2 cellular contexts compared by ENCODE assay signal in the genomic region with DNA sequence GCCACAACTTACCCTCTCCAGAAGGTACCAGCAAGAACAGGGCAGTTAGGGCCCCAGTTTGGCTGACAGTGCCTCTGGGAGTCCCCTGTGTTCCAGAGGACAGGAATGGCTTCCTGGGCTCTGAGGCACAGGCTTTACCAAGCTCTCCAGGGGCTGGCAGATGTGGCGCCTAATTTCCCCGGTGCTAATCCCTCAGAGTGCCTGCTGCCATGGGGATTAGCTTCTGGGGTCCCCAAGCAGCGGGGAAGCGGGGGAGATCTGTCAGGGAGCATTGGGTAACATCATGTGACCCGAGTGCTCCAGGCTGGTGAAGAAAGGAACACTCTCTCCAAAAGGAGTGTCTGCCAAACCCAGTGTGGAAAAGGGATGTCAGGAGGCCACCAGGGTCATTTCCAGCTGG.
TF ChIP-seq lines count a peak whose summit lies in the region.

A gene with protein sequence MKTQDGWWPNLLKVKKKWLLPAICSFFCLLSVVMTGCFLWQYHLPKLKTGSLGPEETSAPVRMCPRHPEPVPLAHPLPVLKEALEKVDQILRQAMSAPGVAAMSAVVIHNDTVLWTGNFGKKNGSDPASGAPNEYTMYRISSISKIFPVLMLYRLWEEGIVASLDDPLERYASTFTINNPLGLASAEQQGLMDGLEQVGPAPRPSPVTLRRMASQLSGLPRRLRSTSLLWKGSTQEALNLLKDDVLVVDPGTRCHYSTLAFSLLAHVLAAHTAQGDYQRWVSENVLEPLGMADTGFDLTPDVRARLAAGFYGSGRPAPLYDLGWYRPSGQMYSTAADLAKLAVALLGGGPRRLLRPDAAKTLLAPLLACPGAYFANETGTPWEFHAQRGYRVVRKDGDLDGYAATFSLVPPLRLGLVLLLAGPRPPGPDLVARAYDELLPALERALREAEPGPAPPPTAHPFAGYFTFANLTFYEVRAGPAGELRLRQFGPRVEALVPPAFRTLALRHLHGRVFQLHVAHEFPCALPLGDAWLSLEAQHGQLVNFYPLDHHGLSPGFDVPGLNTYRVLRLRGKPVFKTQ (minus strand): TSS at position 107 of the 400 bp plus-strand sequence. CDS start 550 bp downstream, outside the sequence.

TF ChIP-seq in GM23338, 12 proteins besides CTCF, POLR2A, EP300 and RAD21 (continues in another document):
- TF ChIP-seq EZH2 (IDR thresholded peaks at IDR 0.05; ENCODE audit: low read depth, unreplicated experiment): no peak
- TF ChIP-seq EZH2phosphoT487 (IDR thresholded peaks at IDR 0.05; ENCODE audit: unreplicated experiment): no peak
- TF ChIP-seq, protein P1, sequence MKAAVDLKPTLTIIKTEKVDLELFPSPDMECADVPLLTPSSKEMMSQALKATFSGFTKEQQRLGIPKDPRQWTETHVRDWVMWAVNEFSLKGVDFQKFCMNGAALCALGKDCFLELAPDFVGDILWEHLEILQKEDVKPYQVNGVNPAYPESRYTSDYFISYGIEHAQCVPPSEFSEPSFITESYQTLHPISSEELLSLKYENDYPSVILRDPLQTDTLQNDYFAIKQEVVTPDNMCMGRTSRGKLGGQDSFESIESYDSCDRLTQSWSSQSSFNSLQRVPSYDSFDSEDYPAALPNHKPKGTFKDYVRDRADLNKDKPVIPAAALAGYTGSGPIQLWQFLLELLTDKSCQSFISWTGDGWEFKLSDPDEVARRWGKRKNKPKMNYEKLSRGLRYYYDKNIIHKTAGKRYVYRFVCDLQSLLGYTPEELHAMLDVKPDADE (IDR thresholded peaks at IDR 0.05): no peak
- TF ChIP-seq, protein P2, sequence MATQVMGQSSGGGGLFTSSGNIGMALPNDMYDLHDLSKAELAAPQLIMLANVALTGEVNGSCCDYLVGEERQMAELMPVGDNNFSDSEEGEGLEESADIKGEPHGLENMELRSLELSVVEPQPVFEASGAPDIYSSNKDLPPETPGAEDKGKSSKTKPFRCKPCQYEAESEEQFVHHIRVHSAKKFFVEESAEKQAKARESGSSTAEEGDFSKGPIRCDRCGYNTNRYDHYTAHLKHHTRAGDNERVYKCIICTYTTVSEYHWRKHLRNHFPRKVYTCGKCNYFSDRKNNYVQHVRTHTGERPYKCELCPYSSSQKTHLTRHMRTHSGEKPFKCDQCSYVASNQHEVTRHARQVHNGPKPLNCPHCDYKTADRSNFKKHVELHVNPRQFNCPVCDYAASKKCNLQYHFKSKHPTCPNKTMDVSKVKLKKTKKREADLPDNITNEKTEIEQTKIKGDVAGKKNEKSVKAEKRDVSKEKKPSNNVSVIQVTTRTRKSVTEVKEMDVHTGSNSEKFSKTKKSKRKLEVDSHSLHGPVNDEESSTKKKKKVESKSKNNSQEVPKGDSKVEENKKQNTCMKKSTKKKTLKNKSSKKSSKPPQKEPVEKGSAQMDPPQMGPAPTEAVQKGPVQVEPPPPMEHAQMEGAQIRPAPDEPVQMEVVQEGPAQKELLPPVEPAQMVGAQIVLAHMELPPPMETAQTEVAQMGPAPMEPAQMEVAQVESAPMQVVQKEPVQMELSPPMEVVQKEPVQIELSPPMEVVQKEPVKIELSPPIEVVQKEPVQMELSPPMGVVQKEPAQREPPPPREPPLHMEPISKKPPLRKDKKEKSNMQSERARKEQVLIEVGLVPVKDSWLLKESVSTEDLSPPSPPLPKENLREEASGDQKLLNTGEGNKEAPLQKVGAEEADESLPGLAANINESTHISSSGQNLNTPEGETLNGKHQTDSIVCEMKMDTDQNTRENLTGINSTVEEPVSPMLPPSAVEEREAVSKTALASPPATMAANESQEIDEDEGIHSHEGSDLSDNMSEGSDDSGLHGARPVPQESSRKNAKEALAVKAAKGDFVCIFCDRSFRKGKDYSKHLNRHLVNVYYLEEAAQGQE (IDR thresholded peaks at IDR 0.05; ENCODE audit: unreplicated experiment): no peak
- TF ChIP-seq ZNF114 (CRISPR knock-in tag; IDR thresholded peaks at IDR 0.05): no peak
- TF ChIP-seq, protein P3, sequence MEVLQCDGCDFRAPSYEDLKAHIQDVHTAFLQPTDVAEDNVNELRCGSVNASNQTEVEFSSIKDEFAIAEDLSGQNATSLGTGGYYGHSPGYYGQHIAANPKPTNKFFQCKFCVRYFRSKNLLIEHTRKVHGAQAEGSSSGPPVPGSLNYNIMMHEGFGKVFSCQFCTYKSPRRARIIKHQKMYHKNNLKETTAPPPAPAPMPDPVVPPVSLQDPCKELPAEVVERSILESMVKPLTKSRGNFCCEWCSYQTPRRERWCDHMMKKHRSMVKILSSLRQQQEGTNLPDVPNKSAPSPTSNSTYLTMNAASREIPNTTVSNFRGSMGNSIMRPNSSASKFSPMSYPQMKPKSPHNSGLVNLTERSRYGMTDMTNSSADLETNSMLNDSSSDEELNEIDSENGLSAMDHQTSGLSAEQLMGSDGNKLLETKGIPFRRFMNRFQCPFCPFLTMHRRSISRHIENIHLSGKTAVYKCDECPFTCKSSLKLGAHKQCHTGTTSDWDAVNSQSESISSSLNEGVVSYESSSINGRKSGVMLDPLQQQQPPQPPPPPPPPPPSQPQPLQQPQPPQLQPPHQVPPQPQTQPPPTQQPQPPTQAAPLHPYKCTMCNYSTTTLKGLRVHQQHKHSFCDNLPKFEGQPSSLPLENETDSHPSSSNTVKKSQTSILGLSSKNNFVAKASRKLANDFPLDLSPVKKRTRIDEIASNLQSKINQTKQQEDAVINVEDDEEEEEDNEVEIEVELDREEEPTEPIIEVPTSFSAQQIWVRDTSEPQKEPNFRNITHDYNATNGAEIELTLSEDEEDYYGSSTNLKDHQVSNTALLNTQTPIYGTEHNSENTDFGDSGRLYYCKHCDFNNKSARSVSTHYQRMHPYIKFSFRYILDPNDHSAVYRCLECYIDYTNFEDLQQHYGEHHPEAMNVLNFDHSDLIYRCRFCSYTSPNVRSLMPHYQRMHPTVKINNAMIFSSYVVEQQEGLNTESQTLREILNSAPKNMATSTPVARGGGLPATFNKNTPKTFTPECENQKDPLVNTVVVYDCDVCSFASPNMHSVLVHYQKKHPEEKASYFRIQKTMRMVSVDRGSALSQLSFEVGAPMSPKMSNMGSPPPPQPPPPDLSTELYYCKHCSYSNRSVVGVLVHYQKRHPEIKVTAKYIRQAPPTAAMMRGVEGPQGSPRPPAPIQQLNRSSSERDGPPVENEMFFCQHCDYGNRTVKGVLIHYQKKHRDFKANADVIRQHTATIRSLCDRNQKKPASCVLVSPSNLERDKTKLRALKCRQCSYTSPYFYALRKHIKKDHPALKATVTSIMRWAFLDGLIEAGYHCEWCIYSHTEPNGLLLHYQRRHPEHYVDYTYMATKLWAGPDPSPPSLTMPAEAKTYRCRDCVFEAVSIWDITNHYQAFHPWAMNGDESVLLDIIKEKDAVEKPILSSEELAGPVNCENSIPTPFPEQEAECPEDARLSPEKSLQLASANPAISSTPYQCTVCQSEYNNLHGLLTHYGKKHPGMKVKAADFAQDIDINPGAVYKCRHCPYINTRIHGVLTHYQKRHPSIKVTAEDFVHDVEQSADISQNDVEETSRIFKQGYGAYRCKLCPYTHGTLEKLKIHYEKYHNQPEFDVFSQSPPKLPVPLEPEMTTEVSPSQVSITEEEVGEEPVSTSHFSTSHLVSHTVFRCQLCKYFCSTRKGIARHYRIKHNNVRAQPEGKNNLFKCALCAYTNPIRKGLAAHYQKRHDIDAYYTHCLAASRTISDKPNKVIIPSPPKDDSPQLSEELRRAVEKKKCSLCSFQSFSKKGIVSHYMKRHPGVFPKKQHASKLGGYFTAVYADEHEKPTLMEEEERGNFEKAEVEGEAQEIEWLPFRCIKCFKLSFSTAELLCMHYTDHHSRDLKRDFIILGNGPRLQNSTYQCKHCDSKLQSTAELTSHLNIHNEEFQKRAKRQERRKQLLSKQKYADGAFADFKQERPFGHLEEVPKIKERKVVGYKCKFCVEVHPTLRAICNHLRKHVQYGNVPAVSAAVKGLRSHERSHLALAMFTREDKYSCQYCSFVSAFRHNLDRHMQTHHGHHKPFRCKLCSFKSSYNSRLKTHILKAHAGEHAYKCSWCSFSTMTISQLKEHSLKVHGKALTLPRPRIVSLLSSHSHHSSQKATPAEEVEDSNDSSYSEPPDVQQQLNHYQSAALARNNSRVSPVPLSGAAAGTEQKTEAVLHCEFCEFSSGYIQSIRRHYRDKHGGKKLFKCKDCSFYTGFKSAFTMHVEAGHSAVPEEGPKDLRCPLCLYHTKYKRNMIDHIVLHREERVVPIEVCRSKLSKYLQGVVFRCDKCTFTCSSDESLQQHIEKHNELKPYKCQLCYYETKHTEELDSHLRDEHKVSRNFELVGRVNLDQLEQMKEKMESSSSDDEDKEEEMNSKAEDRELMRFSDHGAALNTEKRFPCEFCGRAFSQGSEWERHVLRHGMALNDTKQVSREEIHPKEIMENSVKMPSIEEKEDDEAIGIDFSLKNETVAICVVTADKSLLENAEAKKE (CRISPR knock-in tag; IDR thresholded peaks at IDR 0.05): no peak

TF ChIP-seq in K562, 482 proteins besides CTCF, POLR2A, EP300 and RAD21:
- TF ChIP-seq, protein P4, sequence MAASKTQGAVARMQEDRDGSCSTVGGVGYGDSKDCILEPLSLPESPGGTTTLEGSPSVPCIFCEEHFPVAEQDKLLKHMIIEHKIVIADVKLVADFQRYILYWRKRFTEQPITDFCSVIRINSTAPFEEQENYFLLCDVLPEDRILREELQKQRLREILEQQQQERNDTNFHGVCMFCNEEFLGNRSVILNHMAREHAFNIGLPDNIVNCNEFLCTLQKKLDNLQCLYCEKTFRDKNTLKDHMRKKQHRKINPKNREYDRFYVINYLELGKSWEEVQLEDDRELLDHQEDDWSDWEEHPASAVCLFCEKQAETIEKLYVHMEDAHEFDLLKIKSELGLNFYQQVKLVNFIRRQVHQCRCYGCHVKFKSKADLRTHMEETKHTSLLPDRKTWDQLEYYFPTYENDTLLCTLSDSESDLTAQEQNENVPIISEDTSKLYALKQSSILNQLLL (CRISPR knock-in tag; IDR thresholded peaks at IDR 0.05; ENCODE audit: borderline replicate concordance): no peak
- TF ChIP-seq, protein P5, sequence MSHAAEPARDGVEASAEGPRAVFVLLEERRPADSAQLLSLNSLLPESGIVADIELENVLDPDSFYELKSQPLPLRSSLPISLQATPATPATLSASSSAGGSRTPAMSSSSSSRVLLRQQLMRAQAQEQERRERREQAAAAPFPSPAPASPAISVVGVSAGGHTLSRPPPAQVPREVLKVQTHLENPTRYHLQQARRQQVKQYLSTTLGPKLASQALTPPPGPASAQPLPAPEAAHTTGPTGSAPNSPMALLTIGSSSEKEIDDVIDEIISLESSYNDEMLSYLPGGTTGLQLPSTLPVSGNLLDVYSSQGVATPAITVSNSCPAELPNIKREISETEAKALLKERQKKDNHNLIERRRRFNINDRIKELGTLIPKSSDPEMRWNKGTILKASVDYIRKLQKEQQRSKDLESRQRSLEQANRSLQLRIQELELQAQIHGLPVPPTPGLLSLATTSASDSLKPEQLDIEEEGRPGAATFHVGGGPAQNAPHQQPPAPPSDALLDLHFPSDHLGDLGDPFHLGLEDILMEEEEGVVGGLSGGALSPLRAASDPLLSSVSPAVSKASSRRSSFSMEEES (CRISPR knock-in tag; IDR thresholded peaks at IDR 0.05): peak; percentile 53; the same call in 1 of the 2 replicates
